1 cellular context compared by ENCODE assay signal in the genomic region with DNA sequence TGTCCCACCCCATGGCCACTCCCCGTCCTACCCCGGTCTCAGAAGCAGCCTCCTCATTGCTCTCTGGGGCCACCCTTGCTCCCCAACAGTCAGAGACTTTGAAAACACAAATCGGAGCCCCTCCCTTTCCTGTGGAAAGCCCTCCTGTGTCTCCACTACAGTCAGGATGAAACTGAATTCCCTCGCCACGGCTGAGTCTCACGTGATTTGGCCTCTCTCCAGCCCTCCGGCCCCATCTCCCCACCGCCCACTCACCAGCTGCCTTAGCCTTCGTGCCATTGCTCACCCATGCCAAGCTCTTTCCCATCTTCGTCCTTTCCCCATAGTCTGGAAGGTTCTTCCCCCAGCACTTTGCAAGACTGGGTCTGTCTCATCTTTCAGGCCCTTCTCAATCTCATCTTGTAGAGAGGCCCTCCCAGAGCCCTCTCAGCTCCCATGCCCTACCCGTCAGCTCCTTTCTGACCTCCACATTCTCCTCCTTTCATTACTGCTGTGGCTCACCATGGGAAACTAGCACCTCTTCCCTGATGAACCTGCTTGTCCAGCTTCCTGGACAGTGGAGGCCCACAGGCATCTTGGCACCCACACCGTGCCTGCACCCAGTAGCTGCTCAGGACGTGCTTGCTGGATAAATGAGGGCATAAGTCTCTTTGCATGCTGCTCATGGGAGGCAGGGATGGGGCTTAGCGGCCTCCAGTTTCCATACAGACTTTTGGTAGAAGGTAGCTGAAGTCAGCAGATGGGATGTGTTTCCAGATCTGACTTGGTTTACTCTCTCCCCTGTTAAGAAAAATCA.
TF ChIP-seq lines count a peak whose summit lies in the region.

No MANE protein-coding gene starts in this region.

TF ChIP-seq in SK-N-SH treated with all-trans-retinoic acid at 6 μM for 48 hours, 23 proteins besides CTCF, POLR2A, EP300 and RAD21 (continued from another document):
- TF ChIP-seq, protein P1, sequence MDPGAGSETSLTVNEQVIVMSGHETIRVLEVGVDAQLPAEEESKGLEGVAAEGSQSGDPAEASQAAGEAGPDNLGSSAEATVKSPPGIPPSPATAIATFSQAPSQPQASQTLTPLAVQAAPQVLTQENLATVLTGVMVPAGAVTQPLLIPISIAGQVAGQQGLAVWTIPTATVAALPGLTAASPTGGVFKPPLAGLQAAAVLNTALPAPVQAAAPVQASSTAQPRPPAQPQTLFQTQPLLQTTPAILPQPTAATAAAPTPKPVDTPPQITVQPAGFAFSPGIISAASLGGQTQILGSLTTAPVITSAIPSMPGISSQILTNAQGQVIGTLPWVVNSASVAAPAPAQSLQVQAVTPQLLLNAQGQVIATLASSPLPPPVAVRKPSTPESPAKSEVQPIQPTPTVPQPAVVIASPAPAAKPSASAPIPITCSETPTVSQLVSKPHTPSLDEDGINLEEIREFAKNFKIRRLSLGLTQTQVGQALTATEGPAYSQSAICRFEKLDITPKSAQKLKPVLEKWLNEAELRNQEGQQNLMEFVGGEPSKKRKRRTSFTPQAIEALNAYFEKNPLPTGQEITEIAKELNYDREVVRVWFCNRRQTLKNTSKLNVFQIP (CRISPR knock-in tag; IDR thresholded peaks at IDR 0.05; ENCODE audit: borderline replicate concordance, low read depth): no peak
- TF ChIP-seq TCF4 (CRISPR knock-in tag; IDR thresholded peaks at IDR 0.05; ENCODE audit: borderline replicate concordance): no peak
- TF ChIP-seq ZNF565 (CRISPR knock-in tag; conservative IDR thresholded peaks at IDR 0.05; ENCODE audit: low read depth): no peak
- no peak for TF ChIP-seq ESRRG (CRISPR knock-in tag; IDR thresholded peaks at IDR 0.05)
